In the genomic region with DNA sequence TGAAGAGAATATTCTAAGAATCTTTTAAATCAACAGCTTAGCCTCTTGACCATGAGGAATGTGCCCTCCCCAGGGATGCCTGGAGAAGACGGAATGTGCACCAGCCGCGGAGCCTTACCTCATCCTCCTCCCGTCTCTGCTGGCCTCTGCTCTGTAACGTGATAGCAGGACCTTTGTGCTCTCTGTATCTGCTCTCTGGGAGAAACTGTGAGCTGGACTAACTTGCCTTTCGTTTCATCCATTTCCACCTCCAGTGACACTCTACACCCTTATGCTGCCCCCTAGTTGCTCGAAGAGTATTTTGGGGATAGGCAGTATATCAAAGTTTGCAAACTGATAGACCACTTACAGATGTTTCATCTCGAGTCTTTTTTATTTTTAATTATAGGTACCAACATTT, we compare ENCODE assay signal across 9 cellular contexts.
A peak's percentile ranks its signal among the peaks of the same experiment; 100 is the strongest.
DNase-seq lines count a peak whose midpoint lies in the region; ATAC-seq, FAIRE-seq and TF ChIP-seq lines count a peak whose summit lies in the region.
"Had no signal": no experiment of that assay in that cellular context is flagged by ENCODE, and none has a peak within 500 bp of the region (broad histone marks: within the 10 kb centered on the region; RNA-seq: fewer than 3 reads in every experiment).

No MANE protein-coding gene starts in this region.

- H3K27ac ChIP-seq in adrenal gland (no peak overlapping the region), upper lobe of left lung (no peak overlapping the region)

- peak; percentile 47 to 68 (median 54) for TF ChIP-seq CTCF in adrenal gland (IDR thresholded peaks at IDR 0.05)
- TF ChIP-seq CTCF in upper lobe of left lung (IDR thresholded peaks at IDR 0.05): peak in 5 of 6 experiments; percentile 14 to 40 (median 32)

- H3K27me3 ChIP-seq in adrenal gland (no peaks in the 10 kb centered on the region), upper lobe of left lung (no peaks in the 10 kb centered on the region)

- 21 to 28% (median 23%) methylated on average over 8 of the region's 8 CpGs for WGBS in adrenal gland, 4 donors
- 11 to 12% methylated on average over 8 of the region's 8 CpGs for WGBS in upper lobe of left lung, 2 donors

- H3K36me3 Mint-ChIP-seq in immature natural killer cell: no peaks in the 10 kb centered on the region

- peaks cover 0 to 6% (median 1%) of the 10 kb centered on the region in 3 donors for H3K27me3 Mint-ChIP-seq in immature natural killer cell (ENCODE audit: low read depth in 3 of 3)

- DNase-seq in NCI-H748 (lab: John Stamatoyannopoulos, UW; ENCODE audit: unreplicated experiment) (peak; percentile 24), NCI-H748 treated with DMSO at 0.1 percent for 48 hours (lab: John Stamatoyannopoulos, UW) (no peak), adrenal gland (peak; percentile 30 to 54 (median 43)), immature natural killer cell (peak; percentile 5 to 30 (median 22)), upper lobe of left lung (no peak), NCI-H345 (lab: John Stamatoyannopoulos, UW) (no peak), frontal cortex (ENCODE audit: low spot score in 2 of 2) (no peak)
- DNase-seq: NCI-H510A treated with DMSO at 0.1 percent for 48 hours had no signal

- peaks cover 0 to 4% (median 2%) of the 10 kb centered on the region in 6 donors for H3K9me3 Mint-ChIP-seq in immature natural killer cell

- FAIRE-seq in frontal cortex (lab: Jason Lieb, UNC): no peak

- no peak for TF ChIP-seq EP300 in upper lobe of left lung (IDR thresholded peaks at IDR 0.05)

- intact Hi-C loops in adrenal gland (cut with DNase I): loop anchor here in 1 of 2 donors (5.0 kb wide), 1 partner anchor 450 kb away; no protein-coding TSS in a partner anchor

- H3K36me3 ChIP-seq in adrenal gland (replicated peaks in 1 of 2): no peaks in the 10 kb centered on the region
- no peaks in the 10 kb centered on the region for H3K36me3 ChIP-seq in upper lobe of left lung

- peak overlapping the region in 1 of 6 donors; percentile 31 for H3K27ac Mint-ChIP-seq in immature natural killer cell

- H3K4me1 ChIP-seq in adrenal gland (replicated peaks in 1 of 2) (peaks cover 0 to 6% of the 10 kb centered on the region in 2 donors), upper lobe of left lung (peaks cover 0 to 8% (median 4%) of the 10 kb centered on the region in 4 donors)

- H3K4me3 ChIP-seq in adrenal gland (no peak overlapping the region), upper lobe of left lung (no peak overlapping the region)

- H3K9me3 ChIP-seq in adrenal gland (replicated peaks in 1 of 3) (no peaks in the 10 kb centered on the region), upper lobe of left lung (peaks cover 0 to 2% (median 0%) of the 10 kb centered on the region in 4 donors)

- TF ChIP-seq POLR2A in adrenal gland (IDR thresholded peaks at IDR 0.05) (no peak), upper lobe of left lung (IDR thresholded peaks at IDR 0.05) (no peak)

- ATAC-seq in upper lobe of left lung (ENCODE audit: low FRiP score in 2 of 2): peak; percentile 55 to 86
- no peak for ATAC-seq in GM19023 (IDR thresholded peaks at IDR 0.05; ENCODE audit: unreplicated experiment)

- H3K4me1 Mint-ChIP-seq in immature natural killer cell: peaks cover 4 to 6% of the 10 kb centered on the region in 2 donors

- H3K4me3 Mint-ChIP-seq in immature natural killer cell: no peak overlapping the region

Comparison
In these comparisons a context has a peak if more than half of its experiments do, and no peak if none do; other contexts are left out.
1. DNase-seq: peak in NCI-H748 (single experiment), adrenal gland (7 of 7) and immature natural killer cell (3 of 3); none in NCI-H748 treated with DMSO at 0.1 percent for 48 hours (single experiment), upper lobe of left lung (0 of 2), NCI-H345 (single experiment) and frontal cortex (0 of 2).